Comparison of ENCODE assay signal across 8 cellular contexts in the genomic region with DNA sequence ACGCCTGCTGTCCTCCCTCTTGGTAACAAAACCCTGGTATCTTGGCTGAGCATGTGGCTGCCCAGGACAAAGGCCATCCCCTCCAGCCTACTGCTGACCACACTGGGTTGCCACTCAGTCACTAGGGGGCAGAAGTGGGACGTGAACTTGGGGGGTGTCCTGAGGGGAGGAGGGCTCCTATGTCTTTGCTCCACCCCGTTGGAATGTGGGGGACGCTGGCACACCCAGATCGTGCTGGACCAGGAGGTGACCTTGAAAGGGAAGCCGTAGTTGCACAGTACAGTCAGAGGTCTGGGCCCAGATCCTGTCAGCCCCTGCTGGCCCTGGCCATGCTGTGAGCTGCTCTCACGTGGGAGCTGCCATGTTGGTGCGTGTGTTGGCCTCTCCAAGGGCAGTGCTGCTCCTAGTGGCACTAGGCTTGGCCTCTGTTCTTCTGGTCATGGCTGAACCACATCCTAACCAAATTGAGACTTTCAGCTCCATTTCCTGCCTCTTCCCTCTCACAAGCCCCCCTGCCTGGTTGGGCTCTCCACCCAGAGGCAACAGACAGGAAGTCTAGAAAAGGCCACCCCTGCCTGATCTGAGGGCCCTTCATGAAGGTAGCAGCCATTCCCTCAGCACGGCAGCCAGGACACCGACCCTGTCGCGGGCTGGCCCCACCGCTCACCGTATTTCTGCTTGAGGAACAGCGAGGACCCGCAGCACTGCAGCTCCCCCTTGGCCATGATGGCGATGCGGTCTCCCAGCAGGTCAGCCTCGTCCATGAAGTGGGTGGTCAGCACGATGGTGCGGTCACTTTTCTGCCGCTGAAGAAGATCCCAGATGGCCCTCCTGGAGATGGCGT. TPM values are rescaled to one million over a fixed set of nuclear protein-coding genes. Genes with fewer than 3 reads are reported as not detected.
DNase-seq lines count a peak whose midpoint lies in the region; ATAC-seq and TF ChIP-seq lines count a peak whose summit lies in the region.

No MANE protein-coding gene starts in this region.

- H3K27ac Mint-ChIP-seq in neural progenitor cell: no peak overlapping the region

- no peaks in the 10 kb centered on the region for H3K79me2 ChIP-seq in neural progenitor cell (ENCODE audit: low read depth)

- no peak overlapping the region for H3K27ac ChIP-seq in neural progenitor cell

- H4K20me1 ChIP-seq in neural progenitor cell (ENCODE audit: low read depth): no peaks in the 10 kb centered on the region

- no peak overlapping the region for H3K4me3 ChIP-seq in neural progenitor cell

- no peak overlapping the region for H3K4me2 ChIP-seq in neural progenitor cell

- no peaks in the 10 kb centered on the region for H3K27me3 ChIP-seq in neural progenitor cell

- no peaks in the 10 kb centered on the region for H3K4me1 Mint-ChIP-seq in neural progenitor cell

- DNase-seq in NCI-H748 (lab: John Stamatoyannopoulos, UW; ENCODE audit: unreplicated experiment): peak; percentile 5
- no peak for DNase-seq in NCI-H748 treated with DMSO at 0.1 percent for 48 hours (lab: John Stamatoyannopoulos, UW)
- DNase-seq in M059J (ENCODE audit: low read depth): peak; percentile 52
- DNase-seq in dermis microvascular lymphatic vessel endothelial cell (ENCODE audit: low read depth in 2 of 2): peak; percentile 40 to 54
- peak; percentile 34 for DNase-seq in neural progenitor cell (ENCODE audit: low spot score)

- no peak overlapping the region for H3K9ac ChIP-seq in neural progenitor cell

- no peaks in the 10 kb centered on the region for H3K36me3 ChIP-seq in neural progenitor cell

- H3K27me3 Mint-ChIP-seq in neural progenitor cell (ENCODE audit: insufficient read depth, low read depth): peaks cover 2% of the 10 kb centered on the region

- no peaks in the 10 kb centered on the region for H3K36me3 Mint-ChIP-seq in neural progenitor cell

- no peak overlapping the region for H2AFZ ChIP-seq in neural progenitor cell (replicated peaks)

- no peaks in the 10 kb centered on the region for H3K4me1 ChIP-seq in neural progenitor cell

- H3K9me3 Mint-ChIP-seq in neural progenitor cell: no peaks in the 10 kb centered on the region

- H3F3A ChIP-seq in neural progenitor cell (ENCODE audit: low read depth): no peaks in the 10 kb centered on the region

- peak; percentile 35 for TF ChIP-seq CTCF in neural progenitor cell (IDR thresholded peaks at IDR 0.05)

- H3K9me3 ChIP-seq in neural progenitor cell (ENCODE audit: low read depth): no peaks in the 10 kb centered on the region

- ATAC-seq in HG03457 (IDR thresholded peaks at IDR 0.05; ENCODE audit: unreplicated experiment) (no peak), HG02938 (IDR thresholded peaks at IDR 0.05; ENCODE audit: unreplicated experiment) (no peak), HG03460 (IDR thresholded peaks at IDR 0.05; ENCODE audit: unreplicated experiment) (no peak)

- H3K4me3 Mint-ChIP-seq in neural progenitor cell: no peak overlapping the region

RNA-seq across cellular contexts. Expression of gene RNPS1, which starts 29.0 kb away (rescaled TPM):
- total RNA-seq in M059J (2014; rRNA removed; shearing (Covaris generic)): 164 and 181 TPM in 2 replicates
- total RNA-seq in dermis microvascular lymphatic vessel endothelial cell (37.2 and 60.6 TPM in 2 replicates), neural progenitor cell (ENCODE audit: low replicate concordance) (176 and 284 TPM in 2 replicates)

RNA-seq across cellular contexts. Expression of gene ABCA3, which starts 43.6 kb away (rescaled TPM):
- 0.84 and 1.4 TPM in 2 replicates for total RNA-seq in M059J (2014; rRNA removed; shearing (Covaris generic))
- total RNA-seq in dermis microvascular lymphatic vessel endothelial cell (21.4 and 30.3 TPM in 2 replicates), neural progenitor cell (ENCODE audit: low replicate concordance) (9.7 and 10.8 TPM in 2 replicates)

RNA-seq across cellular contexts. Expression of gene ECI1, which starts 45.5 kb away (rescaled TPM):
- 37.3 and 75.1 TPM in 2 replicates for total RNA-seq in M059J (2014; rRNA removed; shearing (Covaris generic))
- total RNA-seq in dermis microvascular lymphatic vessel endothelial cell: 31.8 and 36.2 TPM in 2 replicates
- total RNA-seq in neural progenitor cell (ENCODE audit: low replicate concordance): 39.7 and 85.6 TPM in 2 replicates
